Comparison of ENCODE assay signal across 8 cellular contexts in genomic region chr2:54457326-54458023, GRCh38. TPM values are rescaled to one million over a fixed set of nuclear protein-coding genes. Genes with fewer than 3 reads are reported as not detected.
DNase-seq lines count a peak whose midpoint lies in the region; ATAC-seq and TF ChIP-seq lines count a peak whose summit lies in the region.

No MANE protein-coding gene starts in this region.

- H3K27ac Mint-ChIP-seq in HFFc6: peak overlapping the region; percentile 85

- no peaks in the 10 kb centered on the region for H3K9me3 ChIP-seq in BLaER1
- no peaks in the 10 kb centered on the region for H3K9me3 ChIP-seq in RWPE2 (ENCODE audit: severe bottlenecking)
- H3K9me3 ChIP-seq in right lobe of liver: no peaks in the 10 kb centered on the region

- no peak overlapping the region; the same call in 1 of the 2 replicates for H3K9ac ChIP-seq in BLaER1

- H3K36me3 Mint-ChIP-seq in HFFc6 (ENCODE audit: low read depth): no peaks in the 10 kb centered on the region; the same call in 1 of the 2 replicates

- H3K27ac ChIP-seq in BLaER1 (no peak overlapping the region), RWPE2 (ENCODE audit: poor library complexity, severe bottlenecking) (peak overlapping the region; percentile 55), right lobe of liver (peak overlapping the region in 2 of 3 donors; percentile 80 to 85), temporal lobe (ENCODE audit: low read depth, low read length) (peak overlapping the region; percentile 89)

- H3K4me1 Mint-ChIP-seq in HFFc6 (ENCODE audit: low read depth): peaks cover 31% of the 10 kb centered on the region

- H3K4me3 Mint-ChIP-seq in HFFc6: peak overlapping the region; percentile 99

- H3K4me3 ChIP-seq in BLaER1 (peak overlapping the region; percentile 74), RWPE2 (ENCODE audit: severe bottlenecking) (peak overlapping the region; percentile 94), choroid plexus epithelial cell (ENCODE audit: low read depth, low read length) (peak overlapping the region; percentile 69), right lobe of liver (peak overlapping the region; percentile 65 to 77 (median 71))

- TF ChIP-seq POLR2A in right lobe of liver (IDR thresholded peaks at IDR 0.05): no peak

- peaks cover 24% of the 10 kb centered on the region for H4K20me1 ChIP-seq in BLaER1

- H3K4me1 ChIP-seq in BLaER1 (peaks cover 21% of the 10 kb centered on the region), RWPE2 (ENCODE audit: insufficient read depth, poor library complexity, severe bottlenecking) (peaks cover 6% of the 10 kb centered on the region), right lobe of liver (peaks cover 0 to 9% (median under 1%) of the 10 kb centered on the region in 4 donors)

- H3K36me3 ChIP-seq in BLaER1 (no peaks in the 10 kb centered on the region), RWPE2 (ENCODE audit: low read depth) (no peaks in the 10 kb centered on the region), right lobe of liver (no peaks in the 10 kb centered on the region)

- peaks cover 5% of the 10 kb centered on the region; the same call in 1 of the 2 replicates for H3K27me3 Mint-ChIP-seq in HFFc6 (ENCODE audit: insufficient read depth)

- TF ChIP-seq CTCF in HFFc6 (IDR thresholded peaks at IDR 0.05): no peak
- no peak for TF ChIP-seq CTCF in RWPE2 (IDR thresholded peaks at IDR 0.05; ENCODE audit: poor library complexity, severe bottlenecking)
- TF ChIP-seq CTCF in choroid plexus epithelial cell (conservative IDR thresholded peaks at IDR 0.05; ENCODE audit: low read depth, low read length): no peak
- TF ChIP-seq CTCF in right lobe of liver (IDR thresholded peaks at IDR 0.05): no peak

- peak; percentile 35 for ATAC-seq in RWPE2 (ENCODE audit: low read depth)
- no peak for ATAC-seq in right lobe of liver
- ATAC-seq in GM21619 (IDR thresholded peaks at IDR 0.05; ENCODE audit: unreplicated experiment): no peak
- no peak for ATAC-seq in HG03097 (IDR thresholded peaks at IDR 0.05; ENCODE audit: low FRiP score, unreplicated experiment)

- intact Hi-C loops in right lobe of liver (cut with DNase I): no loop called here

- no peak for DNase-seq in HFFc6
- no peak for DNase-seq in RWPE2 (ENCODE audit: low spot score)
- DNase-seq in choroid plexus epithelial cell (ENCODE audit: low read depth): no peak
- DNase-seq in right lobe of liver: peak in 1 of 3 donors; percentile 29

- peaks cover 73% of the 10 kb centered on the region for H3K27me3 ChIP-seq in BLaER1
- H3K27me3 ChIP-seq in RWPE2 (ENCODE audit: insufficient read depth, poor library complexity, severe bottlenecking): no peaks in the 10 kb centered on the region
- no peaks in the 10 kb centered on the region for H3K27me3 ChIP-seq in right lobe of liver

- no peaks in the 10 kb centered on the region for H3K9me3 Mint-ChIP-seq in HFFc6

- peak overlapping the region; percentile 97 for H3K4me2 ChIP-seq in BLaER1

- under 1% methylated on average over 13 of the region's 34 CpGs for WGBS in right lobe of liver (ENCODE audit: insufficient coverage, low coverage, low lambda C conversion rate, missing lambda C conversion rate)

RNA-seq across cellular contexts. Expression of gene SPTBN1, which starts 1.3 kb away (rescaled TPM):
- total RNA-seq in HFFc6 (2021; fragmentation: NEBNext Ultra II Directional; extraction: Animal tissue kit (Norgen Biotek cat#: 25700)): 100 to 1,000 TPM; 128 to 169 (median 159) TPM
- 100 to 1,000 TPM; 107 to 315 (median 227) TPM for total RNA-seq in right lobe of liver
- 361 TPM for total RNA-seq in temporal lobe
